Comparison of ENCODE assay signal across 2 cellular contexts in the genomic region with DNA sequence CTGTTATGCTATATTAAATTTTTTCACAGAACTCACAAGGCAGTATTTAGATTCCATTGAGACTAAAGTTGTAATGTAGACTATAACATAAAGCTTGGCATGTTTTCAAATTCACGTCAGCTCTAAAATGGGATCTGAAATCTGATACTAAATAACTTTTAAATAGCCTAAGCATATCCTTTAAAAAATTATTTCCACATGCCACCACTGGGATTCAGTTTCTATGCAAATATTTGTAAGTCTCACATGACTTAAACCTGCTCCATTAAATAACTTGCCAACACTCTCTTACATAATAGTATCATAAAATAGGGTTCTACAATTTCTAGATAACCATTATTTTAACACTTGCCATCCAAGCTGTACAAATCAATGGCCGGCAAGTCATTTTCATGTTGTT.
TF ChIP-seq lines count a peak whose summit lies in the region.

No MANE protein-coding gene starts in this region.

TF ChIP-seq in liver, 16 proteins besides CTCF, POLR2A, EP300 and RAD21:
- TF ChIP-seq RXRA (IDR thresholded peaks at IDR 0.05) (no peak), FOXA2 (IDR thresholded peaks at IDR 0.05) (no peak), HNF4G (IDR thresholded peaks at IDR 0.05) (no peak), SP1 (IDR thresholded peaks at IDR 0.05) (no peak), HNF4A (conservative IDR thresholded peaks at IDR 0.05) (no peak), NR2F2 (IDR thresholded peaks at IDR 0.05) (no peak), EGR1 (IDR thresholded peaks at IDR 0.05; ENCODE audit: low read depth in 2 of 2) (no peak), GABPA (IDR thresholded peaks at IDR 0.05 in 1 of 2, conservative IDR thresholded peaks at IDR 0.05 in 1 of 2) (no peak), YY1 (IDR thresholded peaks at IDR 0.05) (no peak), FOXA1 (IDR thresholded peaks at IDR 0.05) (no peak), TAF1 (conservative IDR thresholded peaks at IDR 0.05) (no peak)
- TF ChIP-seq, protein P1, sequence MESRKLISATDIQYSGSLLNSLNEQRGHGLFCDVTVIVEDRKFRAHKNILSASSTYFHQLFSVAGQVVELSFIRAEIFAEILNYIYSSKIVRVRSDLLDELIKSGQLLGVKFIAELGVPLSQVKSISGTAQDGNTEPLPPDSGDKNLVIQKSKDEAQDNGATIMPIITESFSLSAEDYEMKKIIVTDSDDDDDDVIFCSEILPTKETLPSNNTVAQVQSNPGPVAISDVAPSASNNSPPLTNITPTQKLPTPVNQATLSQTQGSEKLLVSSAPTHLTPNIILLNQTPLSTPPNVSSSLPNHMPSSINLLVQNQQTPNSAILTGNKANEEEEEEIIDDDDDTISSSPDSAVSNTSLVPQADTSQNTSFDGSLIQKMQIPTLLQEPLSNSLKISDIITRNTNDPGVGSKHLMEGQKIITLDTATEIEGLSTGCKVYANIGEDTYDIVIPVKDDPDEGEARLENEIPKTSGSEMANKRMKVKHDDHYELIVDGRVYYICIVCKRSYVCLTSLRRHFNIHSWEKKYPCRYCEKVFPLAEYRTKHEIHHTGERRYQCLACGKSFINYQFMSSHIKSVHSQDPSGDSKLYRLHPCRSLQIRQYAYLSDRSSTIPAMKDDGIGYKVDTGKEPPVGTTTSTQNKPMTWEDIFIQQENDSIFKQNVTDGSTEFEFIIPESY (IDR thresholded peaks at IDR 0.05) = no peak
- TF ChIP-seq, protein P2, sequence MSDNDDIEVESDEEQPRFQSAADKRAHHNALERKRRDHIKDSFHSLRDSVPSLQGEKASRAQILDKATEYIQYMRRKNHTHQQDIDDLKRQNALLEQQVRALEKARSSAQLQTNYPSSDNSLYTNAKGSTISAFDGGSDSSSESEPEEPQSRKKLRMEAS (IDR thresholded peaks at IDR 0.05) = no peak
- TF ChIP-seq, protein P3, sequence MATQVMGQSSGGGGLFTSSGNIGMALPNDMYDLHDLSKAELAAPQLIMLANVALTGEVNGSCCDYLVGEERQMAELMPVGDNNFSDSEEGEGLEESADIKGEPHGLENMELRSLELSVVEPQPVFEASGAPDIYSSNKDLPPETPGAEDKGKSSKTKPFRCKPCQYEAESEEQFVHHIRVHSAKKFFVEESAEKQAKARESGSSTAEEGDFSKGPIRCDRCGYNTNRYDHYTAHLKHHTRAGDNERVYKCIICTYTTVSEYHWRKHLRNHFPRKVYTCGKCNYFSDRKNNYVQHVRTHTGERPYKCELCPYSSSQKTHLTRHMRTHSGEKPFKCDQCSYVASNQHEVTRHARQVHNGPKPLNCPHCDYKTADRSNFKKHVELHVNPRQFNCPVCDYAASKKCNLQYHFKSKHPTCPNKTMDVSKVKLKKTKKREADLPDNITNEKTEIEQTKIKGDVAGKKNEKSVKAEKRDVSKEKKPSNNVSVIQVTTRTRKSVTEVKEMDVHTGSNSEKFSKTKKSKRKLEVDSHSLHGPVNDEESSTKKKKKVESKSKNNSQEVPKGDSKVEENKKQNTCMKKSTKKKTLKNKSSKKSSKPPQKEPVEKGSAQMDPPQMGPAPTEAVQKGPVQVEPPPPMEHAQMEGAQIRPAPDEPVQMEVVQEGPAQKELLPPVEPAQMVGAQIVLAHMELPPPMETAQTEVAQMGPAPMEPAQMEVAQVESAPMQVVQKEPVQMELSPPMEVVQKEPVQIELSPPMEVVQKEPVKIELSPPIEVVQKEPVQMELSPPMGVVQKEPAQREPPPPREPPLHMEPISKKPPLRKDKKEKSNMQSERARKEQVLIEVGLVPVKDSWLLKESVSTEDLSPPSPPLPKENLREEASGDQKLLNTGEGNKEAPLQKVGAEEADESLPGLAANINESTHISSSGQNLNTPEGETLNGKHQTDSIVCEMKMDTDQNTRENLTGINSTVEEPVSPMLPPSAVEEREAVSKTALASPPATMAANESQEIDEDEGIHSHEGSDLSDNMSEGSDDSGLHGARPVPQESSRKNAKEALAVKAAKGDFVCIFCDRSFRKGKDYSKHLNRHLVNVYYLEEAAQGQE (IDR thresholded peaks at IDR 0.05) = no peak
- TF ChIP-seq, protein P4, sequence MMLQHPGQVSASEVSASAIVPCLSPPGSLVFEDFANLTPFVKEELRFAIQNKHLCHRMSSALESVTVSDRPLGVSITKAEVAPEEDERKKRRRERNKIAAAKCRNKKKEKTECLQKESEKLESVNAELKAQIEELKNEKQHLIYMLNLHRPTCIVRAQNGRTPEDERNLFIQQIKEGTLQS (IDR thresholded peaks at IDR 0.05) = no peak

TF ChIP-seq in HepG2, 621 proteins besides CTCF, POLR2A, EP300 and RAD21:
- no peak for TF ChIP-seq ZNF737 (CRISPR knock-in tag; IDR thresholded peaks at IDR 0.05; ENCODE audit: borderline replicate concordance)
